ENCODE assay signal across 13 cellular contexts in the genomic region with DNA sequence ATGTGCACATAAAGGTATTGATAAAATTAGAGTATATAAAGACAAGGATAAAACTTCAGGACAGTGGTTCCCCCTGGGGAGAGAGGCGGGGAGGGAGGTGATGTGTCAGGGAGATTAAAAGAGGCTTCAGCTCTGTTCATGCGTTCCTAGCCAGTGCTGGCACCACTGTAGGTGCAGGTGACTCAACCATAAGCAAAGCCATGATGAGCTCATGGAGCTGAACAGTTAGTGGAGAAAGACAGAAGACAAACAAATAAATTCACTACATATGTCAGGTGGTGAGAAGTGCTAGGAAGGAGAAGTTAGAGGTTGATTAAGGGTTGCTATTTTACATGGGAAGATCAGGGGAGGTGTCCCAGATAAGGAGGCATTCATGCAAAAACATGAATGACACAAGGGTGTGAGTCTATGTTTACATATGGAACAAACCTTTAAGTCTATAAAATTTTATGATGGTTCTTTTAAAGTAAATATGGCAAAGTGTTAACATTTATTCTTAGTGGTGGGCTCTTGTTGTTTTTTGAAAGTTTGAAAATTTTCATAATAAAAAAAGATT.
DNase-seq lines count a peak whose midpoint lies in the region; ATAC-seq, FAIRE-seq and TF ChIP-seq lines count a peak whose summit lies in the region.
"Had no signal": no experiment of that assay in that cellular context is flagged by ENCODE, and none has a peak within 500 bp of the region (broad histone marks: within the 10 kb centered on the region; RNA-seq: fewer than 3 reads in every experiment).

No MANE protein-coding gene starts in this region.

- ATAC-seq in SK-N-SH treated with all-trans-retinoic acid at 6 μM for 48 hours (peak; percentile 74), HG03175 (IDR thresholded peaks at IDR 0.05; ENCODE audit: unreplicated experiment) (no peak), GM18519 (IDR thresholded peaks at IDR 0.05; ENCODE audit: low FRiP score, unreplicated experiment) (no peak)
- ATAC-seq: K562, left lung had no signal

- FAIRE-seq in HTR-8/SVneo (lab: Jason Lieb, UNC) = no peak
- FAIRE-seq: K562 had no signal

- no peak overlapping the region for H3K27ac ChIP-seq in AG04450 (ENCODE audit: low read depth, low read length)
- H3K27ac ChIP-seq: left lung, PC-9 had no signal

- POLR2A ChIA-PET in AG04450 (lab: Yijun Ruan, JAX) = no interaction called here

- H3K27me3 ChIP-seq in AG04450 (ENCODE audit: control insufficient read depth, insufficient read depth, low read length) = no peaks in the 10 kb centered on the region
- H3K27me3 ChIP-seq: left lung had no signal

- TF ChIP-seq CTCF in AG04450 (IDR thresholded peaks at IDR 0.05; ENCODE audit: low read depth, low read length) (no peak), fibroblast of pulmonary artery (IDR thresholded peaks at IDR 0.05; ENCODE audit: low read length, missing control alignments) (no peak)

- no peaks in the 10 kb centered on the region for H3K9me3 ChIP-seq in AG04450 (ENCODE audit: control insufficient read depth, insufficient read depth, low read length)
- H3K9me3 ChIP-seq: left lung had no signal

- DNase-seq in AG04450 (ENCODE audit: low read depth, low spot score) = peak; percentile 59
- peak; percentile 47 for DNase-seq in EL
- peak; percentile 13 for DNase-seq in fibroblast of pulmonary artery (ENCODE audit: low read depth)
- DNase-seq in GDM1 (lab: John Stamatoyannopoulos, UW) = no peak
- no peak for DNase-seq in HTR-8/SVneo (ENCODE audit: insufficient read length, low spot score)
- DNase-seq: H7, left lung, NCI-H187, PC-9 had no signal

- no peak overlapping the region for H3K4me3 ChIP-seq in AG04450 (ENCODE audit: low read depth, low read length)
- no peak overlapping the region for H3K4me3 ChIP-seq in fibroblast of pulmonary artery (replicated peaks; ENCODE audit: low read depth, low read length)
- H3K4me3 ChIP-seq: K562, left lung, PC-9 had no signal

- CTCF ChIA-PET in AG04450 (lab: Charles Lee) = interaction anchor here (1.3 to 1.5 kb wide), 2 partner anchors 61 to 96 kb away, joined by 3 to 4 read pairs; no protein-coding TSS in a partner anchor

TF ChIP-seq in SK-N-SH treated with all-trans-retinoic acid at 6 μM for 48 hours, 23 proteins besides CTCF, POLR2A, EP300 and RAD21:
- no peak for TF ChIP-seq TCF4 (CRISPR knock-in tag; IDR thresholded peaks at IDR 0.05; ENCODE audit: borderline replicate concordance)
- TF ChIP-seq TSHZ2 (CRISPR knock-in tag; IDR thresholded peaks at IDR 0.05) = no peak
- no peak for TF ChIP-seq ZNF70 (CRISPR knock-in tag; IDR thresholded peaks at IDR 0.05)
- TF ChIP-seq GLIS3 (CRISPR knock-in tag; IDR thresholded peaks at IDR 0.05) = no peak
- no peak for TF ChIP-seq OSR1 (CRISPR knock-in tag; IDR thresholded peaks at IDR 0.05)
- no peak for TF ChIP-seq ZFP3 (CRISPR knock-in tag; IDR thresholded peaks at IDR 0.05)
- TF ChIP-seq CSDC2 (CRISPR knock-in tag; IDR thresholded peaks at IDR 0.05) = no peak
- no peak for TF ChIP-seq BACH2 (CRISPR knock-in tag; IDR thresholded peaks at IDR 0.05; ENCODE audit: borderline replicate concordance)
- TF ChIP-seq, protein P1, sequence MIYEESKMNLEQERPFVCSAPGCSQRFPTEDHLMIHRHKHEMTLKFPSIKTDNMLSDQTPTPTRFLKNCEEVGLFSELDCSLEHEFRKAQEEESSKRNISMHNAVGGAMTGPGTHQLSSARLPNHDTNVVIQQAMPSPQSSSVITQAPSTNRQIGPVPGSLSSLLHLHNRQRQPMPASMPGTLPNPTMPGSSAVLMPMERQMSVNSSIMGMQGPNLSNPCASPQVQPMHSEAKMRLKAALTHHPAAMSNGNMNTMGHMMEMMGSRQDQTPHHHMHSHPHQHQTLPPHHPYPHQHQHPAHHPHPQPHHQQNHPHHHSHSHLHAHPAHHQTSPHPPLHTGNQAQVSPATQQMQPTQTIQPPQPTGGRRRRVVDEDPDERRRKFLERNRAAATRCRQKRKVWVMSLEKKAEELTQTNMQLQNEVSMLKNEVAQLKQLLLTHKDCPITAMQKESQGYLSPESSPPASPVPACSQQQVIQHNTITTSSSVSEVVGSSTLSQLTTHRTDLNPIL (CRISPR knock-in tag; IDR thresholded peaks at IDR 0.05; ENCODE audit: low read depth) = no peak
- TF ChIP-seq ISL1 (CRISPR knock-in tag; IDR thresholded peaks at IDR 0.05) = no peak
- TF ChIP-seq SNAI2 (CRISPR knock-in tag; IDR thresholded peaks at IDR 0.05) = no peak
- no peak for TF ChIP-seq CSRNP3 (CRISPR knock-in tag; IDR thresholded peaks at IDR 0.05)
- no peak for TF ChIP-seq ZNF8 (CRISPR knock-in tag; IDR thresholded peaks at IDR 0.05)
- TF ChIP-seq ZC3H10 (CRISPR knock-in tag; IDR thresholded peaks at IDR 0.05) = no peak
- no peak for TF ChIP-seq ZFP30 (CRISPR knock-in tag; IDR thresholded peaks at IDR 0.05)
- TF ChIP-seq, protein P2, sequence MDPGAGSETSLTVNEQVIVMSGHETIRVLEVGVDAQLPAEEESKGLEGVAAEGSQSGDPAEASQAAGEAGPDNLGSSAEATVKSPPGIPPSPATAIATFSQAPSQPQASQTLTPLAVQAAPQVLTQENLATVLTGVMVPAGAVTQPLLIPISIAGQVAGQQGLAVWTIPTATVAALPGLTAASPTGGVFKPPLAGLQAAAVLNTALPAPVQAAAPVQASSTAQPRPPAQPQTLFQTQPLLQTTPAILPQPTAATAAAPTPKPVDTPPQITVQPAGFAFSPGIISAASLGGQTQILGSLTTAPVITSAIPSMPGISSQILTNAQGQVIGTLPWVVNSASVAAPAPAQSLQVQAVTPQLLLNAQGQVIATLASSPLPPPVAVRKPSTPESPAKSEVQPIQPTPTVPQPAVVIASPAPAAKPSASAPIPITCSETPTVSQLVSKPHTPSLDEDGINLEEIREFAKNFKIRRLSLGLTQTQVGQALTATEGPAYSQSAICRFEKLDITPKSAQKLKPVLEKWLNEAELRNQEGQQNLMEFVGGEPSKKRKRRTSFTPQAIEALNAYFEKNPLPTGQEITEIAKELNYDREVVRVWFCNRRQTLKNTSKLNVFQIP (CRISPR knock-in tag; IDR thresholded peaks at IDR 0.05; ENCODE audit: borderline replicate concordance, low read depth) = no peak
- TF ChIP-seq PATZ1 (CRISPR knock-in tag; IDR thresholded peaks at IDR 0.05; ENCODE audit: borderline replicate concordance) = no peak
TF ChIP-seq in SK-N-SH treated with all-trans-retinoic acid at 6 μM for 48 hours: peak in this region for 0.

Comparison
In these comparisons a context has a peak if more than half of its experiments do, and no peak if none do; other contexts are left out.
1. DNase-seq: peak in AG04450 (single experiment), EL (single experiment) and fibroblast of pulmonary artery (single experiment); none in GDM1 (single experiment) and HTR-8/SVneo (single experiment).